In genomic region chrY:2913066-2913815, GRCh38 we compare ENCODE assay signal across 8 cellular contexts. TPM values are rescaled to one million over a fixed set of nuclear protein-coding genes. Genes with fewer than 3 reads are reported as not detected.
DNase-seq lines count a peak whose midpoint lies in the region; ATAC-seq and TF ChIP-seq lines count a peak whose summit lies in the region.

No MANE protein-coding gene starts in this region.

- H3K36me3 ChIP-seq in ACC112 (ENCODE audit: insufficient read depth, low read length) (no peaks in the 10 kb centered on the region), SJSA1 (no peaks in the 10 kb centered on the region)

- H3K27ac ChIP-seq in ACC112 (ENCODE audit: low read depth, low read length) (no peak overlapping the region), SJSA1 (no peak overlapping the region)

- H3K79me2 ChIP-seq in ACC112 (ENCODE audit: control insufficient read depth, insufficient read depth, low read length, unreplicated experiment), result no peaks in the 10 kb centered on the region

- peak overlapping the region; percentile 23 for H2AFZ ChIP-seq in ACC112 (ENCODE audit: low read length, unreplicated experiment)

- peak; percentile 41 to 49 for DNase-seq in SJSA1 (ENCODE audit: low read depth in 1 of 2, low spot score in 2 of 2)
- peak; percentile 50 for DNase-seq in epithelial cell of esophagus (ENCODE audit: low read depth)
- DNase-seq in superior temporal gyrus (ENCODE audit: extremely low spot score), result no peak
- no peak for DNase-seq in RKO (ENCODE audit: low spot score)

- H3K4me3 ChIP-seq in ACC112 (ENCODE audit: low read depth, low read length) (no peak overlapping the region), SJSA1 (no peak overlapping the region), epithelial cell of esophagus (ENCODE audit: low read length) (no peak overlapping the region)

- TF ChIP-seq CTCF in epithelial cell of esophagus (IDR thresholded peaks at IDR 0.05; ENCODE audit: insufficient read depth, low read depth, low read length, missing control alignments), result peak; percentile 48

- ATAC-seq in GM21367 (IDR thresholded peaks at IDR 0.05; ENCODE audit: unreplicated experiment), result peak; percentile 67
- ATAC-seq in SK-N-SH treated with all-trans-retinoic acid at 6 μM for 48 hours, result no peak
- no peak for ATAC-seq in HG03025 (IDR thresholded peaks at IDR 0.05; ENCODE audit: low FRiP score, unreplicated experiment)

- H3K27me3 ChIP-seq in ACC112 (ENCODE audit: insufficient read depth, low read length), result no peaks in the 10 kb centered on the region
- no peaks in the 10 kb centered on the region for H3K27me3 ChIP-seq in SJSA1 (replicated peaks)

- no peaks in the 10 kb centered on the region for H3K9me3 ChIP-seq in SJSA1 (replicated peaks)

- H3K4me1 ChIP-seq in ACC112 (ENCODE audit: control insufficient read depth, insufficient read depth, low read length, unreplicated experiment) (peaks cover 2% of the 10 kb centered on the region), SJSA1 (replicated peaks) (peaks cover 4% of the 10 kb centered on the region)

TF ChIP-seq in SK-N-SH treated with all-trans-retinoic acid at 6 μM for 48 hours, 23 proteins besides CTCF, POLR2A, EP300 and RAD21:
- TF ChIP-seq ZNF70 (CRISPR knock-in tag; IDR thresholded peaks at IDR 0.05) (no peak), BACH2 (CRISPR knock-in tag; IDR thresholded peaks at IDR 0.05; ENCODE audit: borderline replicate concordance) (no peak), ZFP3 (CRISPR knock-in tag; IDR thresholded peaks at IDR 0.05) (no peak), ZNF8 (CRISPR knock-in tag; IDR thresholded peaks at IDR 0.05) (no peak), PATZ1 (CRISPR knock-in tag; IDR thresholded peaks at IDR 0.05; ENCODE audit: borderline replicate concordance) (no peak), SNAI2 (CRISPR knock-in tag; IDR thresholded peaks at IDR 0.05) (no peak)

RNA-seq across cellular contexts. Expression of gene ZFY, which starts 21.9 kb away (rescaled TPM):
- total RNA-seq in SJSA1 (2014; rRNA removed; shearing (Covaris generic)), result 18.8 and 41.8 TPM in 2 replicates

Comparison
In these comparisons a context has a peak if more than half of its experiments do, and no peak if none do; other contexts are left out.
1. DNase-seq: peak in SJSA1 (2 of 2) and epithelial cell of esophagus (single experiment); none in superior temporal gyrus (single experiment) and RKO (single experiment).